19 cellular contexts compared by ENCODE assay signal in the genomic region with DNA sequence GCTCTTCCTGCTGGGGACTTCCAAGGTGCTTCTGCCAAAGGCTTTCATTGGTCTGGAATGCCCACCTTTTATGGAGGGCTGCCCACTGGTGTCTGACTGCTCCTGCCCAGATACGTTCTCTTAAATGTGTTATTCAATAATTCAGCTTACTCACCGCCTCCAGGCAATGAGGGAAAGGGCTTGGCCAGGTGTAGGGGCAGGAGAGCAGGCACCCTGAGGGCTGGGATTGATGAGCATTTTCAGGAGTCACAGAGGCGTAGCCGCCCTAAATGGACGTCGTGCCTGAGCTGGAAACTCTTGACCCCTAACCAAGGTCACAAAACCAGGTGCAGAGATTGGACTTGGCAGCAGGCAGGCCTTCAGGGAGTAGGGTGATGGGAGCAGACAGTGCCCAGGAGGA. TPM values are rescaled to one million over a fixed set of nuclear protein-coding genes. Genes with fewer than 3 reads are reported as not detected.
DNase-seq lines count a peak whose midpoint lies in the region; ATAC-seq and TF ChIP-seq lines count a peak whose summit lies in the region.
"Had no signal": no experiment of that assay in that cellular context is flagged by ENCODE, and none has a peak within 500 bp of the region (broad histone marks: within the 10 kb centered on the region; RNA-seq: fewer than 3 reads in every experiment).

No MANE protein-coding gene starts in this region.

- peaks cover 39 to 49% of the 10 kb centered on the region in 2 donors for H3K36me3 Mint-ChIP-seq in CD4-positive, alpha-beta memory T cell
- H3K36me3 Mint-ChIP-seq in chondrocyte (ENCODE audit: low read depth) (no peaks in the 10 kb centered on the region), nephron (ENCODE audit: low read depth) (no peaks in the 10 kb centered on the region)
- H3K36me3 Mint-ChIP-seq: memory B cell had no signal

- TF ChIP-seq CTCF in chondrocyte (IDR thresholded peaks at IDR 0.05) (no peak), nephron (IDR thresholded peaks at IDR 0.05; ENCODE audit: unreplicated experiment in 3 of 3) (no peak), tibial nerve (IDR thresholded peaks at IDR 0.05) (no peak)

- ATAC-seq in Right ventricle myocardium superior (ENCODE audit: poor library complexity): no peak
- ATAC-seq: activated T-cell treated with anti-CD3 and anti-CD28 coated beads, Interleukin-2, amount 50 U/mL, for 4 hours; gastroesophageal sphincter; right lobe of liver had no signal

- TF ChIP-seq EP300 in tibial nerve (IDR thresholded peaks at IDR 0.05): no peak

- no peak overlapping the region for H3K27ac ChIP-seq in CD4-positive, alpha-beta memory T cell (ENCODE audit: low read depth, low read length)
- H3K27ac ChIP-seq in tibial nerve: peak overlapping the region in 2 of 4 donors; percentile 16 to 91
- H3K27ac ChIP-seq: gastroesophageal sphincter, Peyer's patch, right lobe of liver, suprapubic skin had no signal

- H3K27me3 ChIP-seq in CD4-positive, alpha-beta memory T cell (ENCODE audit: insufficient read depth, low read length): no peaks in the 10 kb centered on the region
- no peaks in the 10 kb centered on the region for H3K27me3 ChIP-seq in tibial nerve
- H3K27me3 ChIP-seq: Peyer's patch, right lobe of liver had no signal

- H3K4me1 Mint-ChIP-seq in CD4-positive, alpha-beta memory T cell: peaks cover 25 to 70% (median 45%) of the 10 kb centered on the region in 4 donors
- H3K4me1 Mint-ChIP-seq in chondrocyte (ENCODE audit: low read depth) (peaks cover 6% of the 10 kb centered on the region), nephron (peaks cover 6% of the 10 kb centered on the region)
- H3K4me1 Mint-ChIP-seq: memory B cell had no signal

- no peak for DNase-seq in CD4-positive, alpha-beta memory T cell
- DNase-seq in DMS79 treated with DMSO at 0.1 percent for 48 hours (lab: John Stamatoyannopoulos, UW) (peak; percentile 55), chondrocyte (ENCODE audit: low spot score) (peak; percentile 21), NCI-H1092 treated with DMSO at 0.1 percent for 48 hours (lab: John Stamatoyannopoulos, UW) (no peak), tibial nerve (ENCODE audit: low spot score in 2 of 2) (no peak), Right ventricle myocardium superior (no peak)
- DNase-seq: activated CD4-positive, alpha-beta memory T cell treated with anti-CD3 and anti-CD28 coated beads, Interleukin-2, amount 10 ng/mL, durations not matched to agents 7 days and 5 days; activated T-cell treated with anti-CD3 and anti-CD28 coated beads, Interleukin-2, amount 50 U/mL, for 4 hours; DMS153; Kasumi-1; NCI-H1694; NCI-H510A treated with DMSO at 0.1 percent for 48 hours; right lobe of liver had no signal

- H3K9me3 ChIP-seq in CD4-positive, alpha-beta memory T cell (ENCODE audit: control insufficient read depth in 1 of 2, low read length in 2 of 2): no peaks in the 10 kb centered on the region
- H3K9me3 ChIP-seq in tibial nerve: no peaks in the 10 kb centered on the region
- H3K9me3 ChIP-seq: gastroesophageal sphincter, Peyer's patch, right lobe of liver, suprapubic skin had no signal

- POLR2A ChIA-PET in CD4-positive, alpha-beta memory T cell (lab: Charles Lee; ENCODE audit: partially characterized antibody): interaction anchor here (2.5 to 17.6 kb wide), 3 partner anchors 10 to 27 kb away, joined by 10 to 225 read pairs (median 61); a partner anchor contains a TSS

- no peak overlapping the region for H3K4me3 ChIP-seq in CD4-positive, alpha-beta memory T cell (ENCODE audit: low read length in 2 of 2)
- H3K4me3 ChIP-seq in tibial nerve: no peak overlapping the region
- H3K4me3 ChIP-seq: gastroesophageal sphincter, Peyer's patch, right lobe of liver, suprapubic skin had no signal

- WGBS in tibial nerve, 2 donors: 63 to 65% methylated on average over 6 of the region's 6 CpGs

- H3K27me3 Mint-ChIP-seq in CD4-positive, alpha-beta memory T cell: no peaks in the 10 kb centered on the region
- H3K27me3 Mint-ChIP-seq in chondrocyte (ENCODE audit: low read depth) (peaks cover 28% of the 10 kb centered on the region), nephron (ENCODE audit: low read depth) (peaks cover 33% of the 10 kb centered on the region)
- H3K27me3 Mint-ChIP-seq: activated CD4-positive, alpha-beta memory T cell treated with anti-CD3 and anti-CD28 coated beads, Interleukin-2, amount 10 ng/mL, durations not matched to agents 7 days and 5 days had no signal

- no peak for TF ChIP-seq POLR2A in tibial nerve (IDR thresholded peaks at IDR 0.05)

- H3K27ac Mint-ChIP-seq in CD4-positive, alpha-beta memory T cell: peak overlapping the region in 6 of 7 donors; percentile 27 to 79 (median 58)
- H3K27ac Mint-ChIP-seq in chondrocyte (ENCODE audit: unreplicated experiment): no peak overlapping the region
- H3K27ac Mint-ChIP-seq in nephron: peak overlapping the region in 2 of 3 experiments; percentile 51 to 77
- H3K27ac Mint-ChIP-seq: activated CD4-positive, alpha-beta memory T cell treated with anti-CD3 and anti-CD28 coated beads, Interleukin-2, amount 10 ng/mL, durations not matched to agents 7 days and 5 days; memory B cell had no signal

- no peaks in the 10 kb centered on the region for H3K9me3 Mint-ChIP-seq in CD4-positive, alpha-beta memory T cell
- H3K9me3 Mint-ChIP-seq in chondrocyte (ENCODE audit: low read depth) (no peaks in the 10 kb centered on the region), nephron (no peaks in the 10 kb centered on the region)
- H3K9me3 Mint-ChIP-seq: activated CD4-positive, alpha-beta memory T cell treated with anti-CD3 and anti-CD28 coated beads, Interleukin-2, amount 10 ng/mL, durations not matched to agents 7 days and 5 days; activated T-cell treated with anti-CD3 and anti-CD28 coated beads, Interleukin-2, amount 50 U/mL, for 4 hours; memory B cell had no signal

- H3K4me3 Mint-ChIP-seq in CD4-positive, alpha-beta memory T cell: no peak overlapping the region
- H3K4me3 Mint-ChIP-seq in chondrocyte (ENCODE audit: unreplicated experiment) (no peak overlapping the region), nephron (no peak overlapping the region)
- H3K4me3 Mint-ChIP-seq: activated CD4-positive, alpha-beta memory T cell treated with anti-CD3 and anti-CD28 coated beads, Interleukin-2, amount 10 ng/mL, durations not matched to agents 7 days and 5 days; activated T-cell treated with anti-CD3 and anti-CD28 coated beads, Interleukin-2, amount 50 U/mL, for 4 hours; memory B cell had no signal

- CTCF ChIA-PET in CD4-positive, alpha-beta memory T cell (lab: Charles Lee; ENCODE audit: partially characterized antibody): interaction anchor here (1.5 to 8.2 kb wide), 9 partner anchors 8 to 63 kb away, joined by 3 to 65 read pairs (median 15); no protein-coding TSS in a partner anchor

- H3K36me3 ChIP-seq in CD4-positive, alpha-beta memory T cell (ENCODE audit: insufficient read depth, low read length): peaks cover 21% of the 10 kb centered on the region
- H3K36me3 ChIP-seq in tibial nerve: peaks cover 0 to 35% (median 0%) of the 10 kb centered on the region in 3 donors
- H3K36me3 ChIP-seq: gastroesophageal sphincter, Peyer's patch, right lobe of liver, suprapubic skin had no signal

- peaks cover 42% of the 10 kb centered on the region for H3K4me1 ChIP-seq in CD4-positive, alpha-beta memory T cell (ENCODE audit: insufficient read depth, low read length)
- peaks cover 0 to 41% (median 6%) of the 10 kb centered on the region in 4 donors for H3K4me1 ChIP-seq in tibial nerve
- H3K4me1 ChIP-seq: gastroesophageal sphincter, Peyer's patch, right lobe of liver, suprapubic skin had no signal

- intact Hi-C loops in CD4-positive, alpha-beta memory T cell (cut with micrococcal nuclease): no loop called here
- intact Hi-C loops in Right ventricle myocardium superior (cut with DNase I): no loop called here

RNA-seq across cellular contexts. Expression of a gene that starts 26.8 kb away (rescaled TPM):
- 100 to 1,000 TPM; 108 to 113 TPM for total RNA-seq in CD4-positive, alpha-beta memory T cell
- 100 to 1,000 TPM; 271 to 274 TPM for polyA plus RNA-seq in CD4-positive, alpha-beta memory T cell
- total RNA-seq in chondrocyte (not detected in 3 replicates), tibial nerve (100 to 1,000 TPM in 2 of 4 donors, 10 to 100 TPM in 2; 60.0 to 200 (median 121) TPM), Right ventricle myocardium superior (5.5 TPM)
- polyA plus RNA-seq: BJ had no signal

Comparison
In these comparisons a context has a peak if more than half of its experiments do, and no peak if none do; other contexts are left out.
1. DNase-seq: peak in DMS79 treated with DMSO at 0.1 percent for 48 hours (single experiment) and chondrocyte (single experiment); none in CD4-positive, alpha-beta memory T cell (0 of 5), NCI-H1092 treated with DMSO at 0.1 percent for 48 hours (single experiment), tibial nerve (0 of 2) and Right ventricle myocardium superior (single experiment).